14 cellular contexts compared by ENCODE assay signal in the genomic region with DNA sequence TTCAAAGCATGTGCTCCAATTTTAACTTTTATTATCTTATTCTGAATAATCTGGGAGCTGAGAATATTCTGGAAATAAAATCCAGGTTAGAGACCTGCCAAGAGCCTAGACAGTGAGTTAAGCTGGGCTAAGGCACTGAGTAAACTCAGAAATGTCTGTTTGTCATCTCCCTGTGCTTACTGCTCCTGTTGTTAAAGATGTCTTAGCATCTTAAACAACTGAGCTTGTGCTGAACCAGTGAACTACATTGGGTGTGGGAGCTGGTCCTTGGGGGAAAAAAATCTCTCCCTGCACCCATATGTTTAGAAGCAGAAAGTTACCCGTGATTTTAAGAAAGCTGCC. TPM values are rescaled to one million over a fixed set of nuclear protein-coding genes. Genes with fewer than 3 reads are reported as not detected.
DNase-seq lines count a peak whose midpoint lies in the region; ATAC-seq and TF ChIP-seq lines count a peak whose summit lies in the region.
"Had no signal": no experiment of that assay in that cellular context is flagged by ENCODE, and none has a peak within 500 bp of the region (broad histone marks: within the 10 kb centered on the region; RNA-seq: fewer than 3 reads in every experiment).

No MANE protein-coding gene starts in this region.

- TF ChIP-seq POLR2A in vagina (IDR thresholded peaks at IDR 0.05): no peak

- H3K36me3 ChIP-seq in ectodermal cell (ENCODE audit: control insufficient read depth, insufficient read depth, low read length) (no peaks in the 10 kb centered on the region), muscle layer of duodenum (ENCODE audit: control insufficient read depth in 1 of 2, insufficient read depth in 2 of 2, low read length in 2 of 2) (no peaks in the 10 kb centered on the region), vagina (no peaks in the 10 kb centered on the region)

- DNase-seq in Right ventricle myocardium inferior (ENCODE audit: missing footprints) (no peak), cardiac septum (ENCODE audit: low spot score) (no peak), vagina (ENCODE audit: extremely low spot score in 2 of 2) (no peak), NCI-H2196 treated with DMSO at 0.1 percent for 48 hours (lab: John Stamatoyannopoulos, UW; ENCODE audit: unreplicated experiment) (no peak)
- DNase-seq in effector CD4-positive, alpha-beta T cell: no peak
- DNase-seq: activated B cell treated with CpG ODN at 0.5 μM for 24 hours; activated CD8-positive, alpha-beta memory T cell treated with anti-CD3 and anti-CD28 coated beads, Interleukin-2, amount 50 U/mL, for 4 hours; activated naive CD8-positive, alpha-beta T cell treated with anti-CD3 and anti-CD28 coated beads, Interleukin-2, amount 10 ng/mL, durations not matched to agents 7 days and 5 days; mucosa of descending colon; stimulated activated naive CD8-positive, alpha-beta T cell treated with anti-CD3 and anti-CD28 coated beads, Interleukin-15, amount 100 ng/mL, for 72 hours had no signal

- ATAC-seq in Right ventricle myocardium inferior (peak; percentile 20), GM19328 (IDR thresholded peaks at IDR 0.05; ENCODE audit: unreplicated experiment) (no peak)
- ATAC-seq: stimulated activated naive CD8-positive, alpha-beta T cell treated with anti-CD3 and anti-CD28 coated beads, Interleukin-15, amount 100 ng/mL, for 72 hours had no signal

- WGBS in ectodermal cell, 2 experiments: 0% methylated on average over 1 of the region's 1 CpG

- H3K9me3 ChIP-seq in ectodermal cell (ENCODE audit: control insufficient read depth, low read length): no peaks in the 10 kb centered on the region
- no peaks in the 10 kb centered on the region for H3K9me3 ChIP-seq in muscle layer of duodenum (ENCODE audit: control insufficient read depth in 1 of 2, low read length in 2 of 2)
- H3K9me3 ChIP-seq in vagina: no peaks in the 10 kb centered on the region
- H3K9me3 ChIP-seq: mucosa of descending colon had no signal

- H3K27me3 ChIP-seq in ectodermal cell (ENCODE audit: control insufficient read depth, insufficient read depth, low read length, poor library complexity, severe bottlenecking) (peaks cover 5% of the 10 kb centered on the region), muscle layer of duodenum (ENCODE audit: low read depth, low read length) (no peaks in the 10 kb centered on the region), vagina (no peaks in the 10 kb centered on the region)

- H3K4me3 ChIP-seq in ectodermal cell (ENCODE audit: insufficient read depth, low read depth, low read length) (no peak overlapping the region), muscle layer of duodenum (ENCODE audit: low read depth in 1 of 2, low read length in 2 of 2) (no peak overlapping the region), vagina (no peak overlapping the region)
- H3K4me3 ChIP-seq: mucosa of descending colon had no signal

- H3K4me1 ChIP-seq in ectodermal cell (ENCODE audit: control insufficient read depth, insufficient read depth, low read length) (peaks cover 49% of the 10 kb centered on the region), muscle layer of duodenum (ENCODE audit: control insufficient read depth in 1 of 2, insufficient read depth in 2 of 2, low read length in 2 of 2) (peaks cover 14% of the 10 kb centered on the region in 2 donors), vagina (peaks cover 14% of the 10 kb centered on the region)

- H3K27ac ChIP-seq in ectodermal cell (ENCODE audit: insufficient read depth, low read depth, low read length, poor library complexity, severe bottlenecking) (peak overlapping the region; percentile 98), muscle layer of duodenum (ENCODE audit: low read length) (peak overlapping the region; percentile 16), vagina (peak overlapping the region; percentile 20)
- H3K27ac ChIP-seq: HL-60 had no signal

- intact Hi-C loops in Right ventricle myocardium inferior (cut with DNase I): no loop called here
- intact Hi-C loops in cardiac septum (cut with DNase I): no loop called here
- intact Hi-C loops in vagina (cut with DNase I): no loop called here

- no peak for TF ChIP-seq CTCF in vagina (IDR thresholded peaks at IDR 0.05)

RNA-seq across cellular contexts. Expression of a gene that starts 25.0 kb away (rescaled TPM):
- total RNA-seq in Right ventricle myocardium inferior (38.4 TPM), cardiac septum (53.6 TPM), vagina (75.6 TPM)
- 92.9 TPM for polyA plus RNA-seq in ectodermal cell (2013, experiment 1 of 4)
- polyA plus RNA-seq in ectodermal cell (2013, experiment 2 of 4): 116 TPM
- 92.7 TPM for polyA plus RNA-seq in ectodermal cell (2013, experiment 3 of 4)
- 98.4 TPM for polyA plus RNA-seq in ectodermal cell (2013, experiment 4 of 4)

RNA-seq across cellular contexts. Expression of a gene that starts 49.0 kb away (rescaled TPM):
- total RNA-seq in Right ventricle myocardium inferior (19.0 TPM), cardiac septum (16.7 TPM), vagina (159 TPM)
- polyA plus RNA-seq in ectodermal cell (2013, experiment 1 of 4): 7.3 TPM
- polyA plus RNA-seq in ectodermal cell (2013, experiment 2 of 4): 8.7 TPM
- polyA plus RNA-seq in ectodermal cell (2013, experiment 3 of 4): 6.9 TPM
- 7.6 TPM for polyA plus RNA-seq in ectodermal cell (2013, experiment 4 of 4)

Comparison
In these comparisons a context has a peak if more than half of its experiments do, and no peak if none do; other contexts are left out.
1. H3K27ac ChIP-seq: peak in every context shown above with its lines; median percentile 98 in ectodermal cell; 20 in vagina; 16 in muscle layer of duodenum.